ENCODE assay signal across 1 cellular context in genomic region chr12:110223777-110224378, GRCh38.
TF ChIP-seq lines count a peak whose summit lies in the region.

No MANE protein-coding gene starts in this region.

TF ChIP-seq in HEK293, 187 proteins besides CTCF, POLR2A, EP300 and RAD21 (continued from another document):
- no peak for TF ChIP-seq ZNF398 (tag by site-specific recombination; IDR thresholded peaks at IDR 0.05)
- no peak for TF ChIP-seq ZBTB21 (tag by site-specific recombination; IDR thresholded peaks at IDR 0.05)
- TF ChIP-seq ZNF629 (tag by site-specific recombination; IDR thresholded peaks at IDR 0.05), result peak; percentile 80
- TF ChIP-seq, protein P1, sequence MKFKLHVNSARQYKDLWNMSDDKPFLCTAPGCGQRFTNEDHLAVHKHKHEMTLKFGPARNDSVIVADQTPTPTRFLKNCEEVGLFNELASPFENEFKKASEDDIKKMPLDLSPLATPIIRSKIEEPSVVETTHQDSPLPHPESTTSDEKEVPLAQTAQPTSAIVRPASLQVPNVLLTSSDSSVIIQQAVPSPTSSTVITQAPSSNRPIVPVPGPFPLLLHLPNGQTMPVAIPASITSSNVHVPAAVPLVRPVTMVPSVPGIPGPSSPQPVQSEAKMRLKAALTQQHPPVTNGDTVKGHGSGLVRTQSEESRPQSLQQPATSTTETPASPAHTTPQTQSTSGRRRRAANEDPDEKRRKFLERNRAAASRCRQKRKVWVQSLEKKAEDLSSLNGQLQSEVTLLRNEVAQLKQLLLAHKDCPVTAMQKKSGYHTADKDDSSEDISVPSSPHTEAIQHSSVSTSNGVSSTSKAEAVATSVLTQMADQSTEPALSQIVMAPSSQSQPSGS (tag by site-specific recombination; IDR thresholded peaks at IDR 0.05; ENCODE audit: low read depth), result peak; percentile 76
- peak; percentile 68 for TF ChIP-seq PRDM1 (tag by site-specific recombination; IDR thresholded peaks at IDR 0.05)
- TF ChIP-seq, protein P2, sequence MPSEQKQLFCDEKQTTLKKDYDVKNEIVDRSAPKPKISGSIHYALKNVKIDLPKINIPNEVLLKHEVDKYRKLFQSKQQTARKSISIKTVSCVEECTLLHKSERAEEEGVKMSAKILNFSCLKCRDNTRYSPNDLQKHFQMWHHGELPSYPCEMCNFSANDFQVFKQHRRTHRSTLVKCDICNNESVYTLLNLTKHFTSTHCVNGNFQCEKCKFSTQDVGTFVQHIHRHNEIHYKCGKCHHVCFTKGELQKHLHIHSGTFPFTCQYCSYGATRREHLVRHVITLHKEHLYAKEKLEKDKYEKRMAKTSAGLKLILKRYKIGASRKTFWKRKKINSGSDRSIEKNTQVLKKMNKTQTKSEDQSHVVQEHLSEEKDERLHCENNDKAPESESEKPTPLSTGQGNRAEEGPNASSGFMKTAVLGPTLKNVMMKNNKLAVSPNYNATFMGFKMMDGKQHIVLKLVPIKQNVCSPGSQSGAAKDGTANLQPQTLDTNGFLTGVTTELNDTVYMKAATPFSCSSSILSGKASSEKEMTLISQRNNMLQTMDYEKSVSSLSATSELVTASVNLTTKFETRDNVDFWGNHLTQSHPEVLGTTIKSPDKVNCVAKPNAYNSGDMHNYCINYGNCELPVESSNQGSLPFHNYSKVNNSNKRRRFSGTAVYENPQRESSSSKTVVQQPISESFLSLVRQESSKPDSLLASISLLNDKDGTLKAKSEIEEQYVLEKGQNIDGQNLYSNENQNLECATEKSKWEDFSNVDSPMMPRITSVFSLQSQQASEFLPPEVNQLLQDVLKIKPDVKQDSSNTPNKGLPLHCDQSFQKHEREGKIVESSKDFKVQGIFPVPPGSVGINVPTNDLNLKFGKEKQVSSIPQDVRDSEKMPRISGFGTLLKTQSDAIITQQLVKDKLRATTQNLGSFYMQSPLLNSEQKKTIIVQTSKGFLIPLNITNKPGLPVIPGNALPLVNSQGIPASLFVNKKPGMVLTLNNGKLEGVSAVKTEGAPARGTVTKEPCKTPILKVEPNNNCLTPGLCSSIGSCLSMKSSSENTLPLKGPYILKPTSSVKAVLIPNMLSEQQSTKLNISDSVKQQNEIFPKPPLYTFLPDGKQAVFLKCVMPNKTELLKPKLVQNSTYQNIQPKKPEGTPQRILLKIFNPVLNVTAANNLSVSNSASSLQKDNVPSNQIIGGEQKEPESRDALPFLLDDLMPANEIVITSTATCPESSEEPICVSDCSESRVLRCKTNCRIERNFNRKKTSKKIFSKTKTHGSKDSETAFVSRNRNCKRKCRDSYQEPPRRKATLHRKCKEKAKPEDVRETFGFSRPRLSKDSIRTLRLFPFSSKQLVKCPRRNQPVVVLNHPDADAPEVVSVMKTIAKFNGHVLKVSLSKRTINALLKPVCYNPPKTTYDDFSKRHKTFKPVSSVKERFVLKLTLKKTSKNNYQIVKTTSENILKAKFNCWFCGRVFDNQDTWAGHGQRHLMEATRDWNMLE (tag by site-specific recombination; conservative IDR thresholded peaks at IDR 0.05; ENCODE audit: low read depth), result 0 out of 2 replicates have a peak, but pooled peaks have one; percentile 8
- TF ChIP-seq ZNF777 (tag by site-specific recombination; IDR thresholded peaks at IDR 0.05; ENCODE audit: borderline replicate concordance), result no peak
- no peak for TF ChIP-seq ZBTB7A (tag by site-specific recombination; IDR thresholded peaks at IDR 0.05; ENCODE audit: low read depth)
- TF ChIP-seq INSM2 (tag by site-specific recombination; IDR thresholded peaks at IDR 0.05), result no peak
- no peak for TF ChIP-seq ZNF404 (tag by site-specific recombination; IDR thresholded peaks at IDR 0.05)
- TF ChIP-seq ZNF354C (tag by site-specific recombination; IDR thresholded peaks at IDR 0.05; ENCODE audit: borderline replicate concordance, low read depth), result no peak
- no peak for TF ChIP-seq ZNF501 (tag by site-specific recombination; IDR thresholded peaks at IDR 0.05)
- TF ChIP-seq, protein P3, sequence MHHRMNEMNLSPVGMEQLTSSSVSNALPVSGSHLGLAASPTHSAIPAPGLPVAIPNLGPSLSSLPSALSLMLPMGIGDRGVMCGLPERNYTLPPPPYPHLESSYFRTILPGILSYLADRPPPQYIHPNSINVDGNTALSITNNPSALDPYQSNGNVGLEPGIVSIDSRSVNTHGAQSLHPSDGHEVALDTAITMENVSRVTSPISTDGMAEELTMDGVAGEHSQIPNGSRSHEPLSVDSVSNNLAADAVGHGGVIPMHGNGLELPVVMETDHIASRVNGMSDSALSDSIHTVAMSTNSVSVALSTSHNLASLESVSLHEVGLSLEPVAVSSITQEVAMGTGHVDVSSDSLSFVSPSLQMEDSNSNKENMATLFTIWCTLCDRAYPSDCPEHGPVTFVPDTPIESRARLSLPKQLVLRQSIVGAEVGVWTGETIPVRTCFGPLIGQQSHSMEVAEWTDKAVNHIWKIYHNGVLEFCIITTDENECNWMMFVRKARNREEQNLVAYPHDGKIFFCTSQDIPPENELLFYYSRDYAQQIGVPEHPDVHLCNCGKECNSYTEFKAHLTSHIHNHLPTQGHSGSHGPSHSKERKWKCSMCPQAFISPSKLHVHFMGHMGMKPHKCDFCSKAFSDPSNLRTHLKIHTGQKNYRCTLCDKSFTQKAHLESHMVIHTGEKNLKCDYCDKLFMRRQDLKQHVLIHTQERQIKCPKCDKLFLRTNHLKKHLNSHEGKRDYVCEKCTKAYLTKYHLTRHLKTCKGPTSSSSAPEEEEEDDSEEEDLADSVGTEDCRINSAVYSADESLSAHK (tag by site-specific recombination; IDR thresholded peaks at IDR 0.05), result no peak
- no peak for TF ChIP-seq ZBTB17 (tag by site-specific recombination; IDR thresholded peaks at IDR 0.05)
- 0 out of 2 replicates have a peak, but pooled peaks have one; percentile 31 for TF ChIP-seq ZNF600 (tag by site-specific recombination; IDR thresholded peaks at IDR 0.05)
- no peak for TF ChIP-seq KLF1 (tag by site-specific recombination; IDR thresholded peaks at IDR 0.05)
- TF ChIP-seq HOXC10 (CRISPR knock-in tag; IDR thresholded peaks at IDR 0.05), result no peak
- TF ChIP-seq, protein P4, sequence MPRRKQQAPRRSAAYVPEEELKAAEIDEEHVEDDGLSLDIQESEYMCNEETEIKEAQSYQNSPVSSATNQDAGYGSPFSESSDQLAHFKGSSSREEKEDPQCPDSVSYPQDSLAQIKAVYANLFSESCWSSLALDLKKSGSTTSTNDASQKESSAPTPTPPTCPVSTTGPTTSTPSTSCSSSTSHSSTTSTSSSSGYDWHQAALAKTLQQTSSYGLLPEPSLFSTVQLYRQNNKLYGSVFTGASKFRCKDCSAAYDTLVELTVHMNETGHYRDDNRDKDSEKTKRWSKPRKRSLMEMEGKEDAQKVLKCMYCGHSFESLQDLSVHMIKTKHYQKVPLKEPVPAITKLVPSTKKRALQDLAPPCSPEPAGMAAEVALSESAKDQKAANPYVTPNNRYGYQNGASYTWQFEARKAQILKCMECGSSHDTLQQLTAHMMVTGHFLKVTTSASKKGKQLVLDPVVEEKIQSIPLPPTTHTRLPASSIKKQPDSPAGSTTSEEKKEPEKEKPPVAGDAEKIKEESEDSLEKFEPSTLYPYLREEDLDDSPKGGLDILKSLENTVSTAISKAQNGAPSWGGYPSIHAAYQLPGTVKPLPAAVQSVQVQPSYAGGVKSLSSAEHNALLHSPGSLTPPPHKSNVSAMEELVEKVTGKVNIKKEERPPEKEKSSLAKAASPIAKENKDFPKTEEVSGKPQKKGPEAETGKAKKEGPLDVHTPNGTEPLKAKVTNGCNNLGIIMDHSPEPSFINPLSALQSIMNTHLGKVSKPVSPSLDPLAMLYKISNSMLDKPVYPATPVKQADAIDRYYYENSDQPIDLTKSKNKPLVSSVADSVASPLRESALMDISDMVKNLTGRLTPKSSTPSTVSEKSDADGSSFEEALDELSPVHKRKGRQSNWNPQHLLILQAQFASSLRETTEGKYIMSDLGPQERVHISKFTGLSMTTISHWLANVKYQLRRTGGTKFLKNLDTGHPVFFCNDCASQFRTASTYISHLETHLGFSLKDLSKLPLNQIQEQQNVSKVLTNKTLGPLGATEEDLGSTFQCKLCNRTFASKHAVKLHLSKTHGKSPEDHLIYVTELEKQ (tag by site-specific recombination; IDR thresholded peaks at IDR 0.05; ENCODE audit: borderline replicate concordance), result peak; percentile 38; the same call in 1 of the 2 replicates
- TF ChIP-seq ZNF221 (tag by site-specific recombination; IDR thresholded peaks at IDR 0.05; ENCODE audit: borderline replicate concordance), result no peak
- no peak for TF ChIP-seq RBAK (tag by site-specific recombination; IDR thresholded peaks at IDR 0.05)
- TF ChIP-seq, protein P5, sequence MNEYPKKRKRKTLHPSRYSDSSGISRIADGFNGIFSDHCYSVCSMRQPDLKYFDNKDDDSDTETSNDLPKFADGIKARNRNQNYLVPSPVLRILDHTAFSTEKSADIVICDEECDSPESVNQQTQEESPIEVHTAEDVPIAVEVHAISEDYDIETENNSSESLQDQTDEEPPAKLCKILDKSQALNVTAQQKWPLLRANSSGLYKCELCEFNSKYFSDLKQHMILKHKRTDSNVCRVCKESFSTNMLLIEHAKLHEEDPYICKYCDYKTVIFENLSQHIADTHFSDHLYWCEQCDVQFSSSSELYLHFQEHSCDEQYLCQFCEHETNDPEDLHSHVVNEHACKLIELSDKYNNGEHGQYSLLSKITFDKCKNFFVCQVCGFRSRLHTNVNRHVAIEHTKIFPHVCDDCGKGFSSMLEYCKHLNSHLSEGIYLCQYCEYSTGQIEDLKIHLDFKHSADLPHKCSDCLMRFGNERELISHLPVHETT (tag by site-specific recombination; IDR thresholded peaks at IDR 0.05), result peak; percentile 38; the same call in 1 of the 2 replicates
- no peak for TF ChIP-seq ZNF843 (tag by site-specific recombination; IDR thresholded peaks at IDR 0.05)
- no peak for TF ChIP-seq ZNF138 (tag by site-specific recombination; IDR thresholded peaks at IDR 0.05; ENCODE audit: borderline replicate concordance)
- TF ChIP-seq SCRT1 (tag by site-specific recombination; IDR thresholded peaks at IDR 0.05; ENCODE audit: borderline replicate concordance), result peak; percentile 34; the same call in 1 of the 2 replicates
- TF ChIP-seq, protein P6, sequence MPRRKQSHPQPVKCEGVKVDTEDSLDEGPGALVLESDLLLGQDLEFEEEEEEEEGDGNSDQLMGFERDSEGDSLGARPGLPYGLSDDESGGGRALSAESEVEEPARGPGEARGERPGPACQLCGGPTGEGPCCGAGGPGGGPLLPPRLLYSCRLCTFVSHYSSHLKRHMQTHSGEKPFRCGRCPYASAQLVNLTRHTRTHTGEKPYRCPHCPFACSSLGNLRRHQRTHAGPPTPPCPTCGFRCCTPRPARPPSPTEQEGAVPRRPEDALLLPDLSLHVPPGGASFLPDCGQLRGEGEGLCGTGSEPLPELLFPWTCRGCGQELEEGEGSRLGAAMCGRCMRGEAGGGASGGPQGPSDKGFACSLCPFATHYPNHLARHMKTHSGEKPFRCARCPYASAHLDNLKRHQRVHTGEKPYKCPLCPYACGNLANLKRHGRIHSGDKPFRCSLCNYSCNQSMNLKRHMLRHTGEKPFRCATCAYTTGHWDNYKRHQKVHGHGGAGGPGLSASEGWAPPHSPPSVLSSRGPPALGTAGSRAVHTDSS (tag by site-specific recombination; IDR thresholded peaks at IDR 0.05), result peak; percentile 18; the same call in 1 of the 2 replicates
- TF ChIP-seq SCRT2 (tag by site-specific recombination; IDR thresholded peaks at IDR 0.05), result peak; percentile 84
- peak; percentile 50; the same call in 1 of the 2 replicates for TF ChIP-seq ZNF366 (tag by site-specific recombination; conservative IDR thresholded peaks at IDR 0.05)
- TF ChIP-seq ZNF645 (tag by site-specific recombination; IDR thresholded peaks at IDR 0.05), result no peak
- no peak for TF ChIP-seq TCF7L2 (IDR thresholded peaks at IDR 0.05; ENCODE audit: borderline replicate concordance, low read depth, low read length)
